Comparison of ENCODE assay signal across 1 cellular context in the genomic region with DNA sequence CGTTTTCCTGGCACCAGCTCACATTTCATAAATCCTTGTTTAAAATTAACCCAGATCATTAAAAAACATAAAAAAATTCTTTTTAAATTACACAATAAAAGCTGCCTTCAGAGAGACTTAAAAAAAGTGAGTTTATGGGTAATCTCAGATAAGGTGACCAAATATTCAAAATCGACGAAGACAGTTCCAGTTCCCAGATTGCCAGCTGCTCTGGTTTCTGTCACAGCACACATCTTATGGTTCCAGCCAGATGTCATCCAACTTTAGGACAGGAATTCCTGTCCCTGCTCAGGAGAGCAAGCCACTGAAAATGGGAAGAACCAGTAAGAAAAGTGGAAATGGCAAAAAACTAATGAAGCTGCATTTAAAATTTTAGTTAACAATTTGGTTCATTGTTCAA.
TF ChIP-seq lines count a peak whose summit lies in the region.

No MANE protein-coding gene starts in this region.

TF ChIP-seq in H1, 55 proteins besides CTCF, POLR2A, EP300 and RAD21:
- TF ChIP-seq CREB1 (IDR thresholded peaks at IDR 0.05) (no peak), NANOG (IDR thresholded peaks at IDR 0.05; ENCODE audit: insufficient read depth, low read depth, low read length, poor library complexity, severe bottlenecking) (no peak), SIN3A (conservative IDR thresholded peaks at IDR 0.05 in 1 of 2, IDR thresholded peaks at IDR 0.05 in 1 of 2; ENCODE audit: low read depth in 1 of 2, low read length in 2 of 2) (no peak), CHD2 (IDR thresholded peaks at IDR 0.05; ENCODE audit: low read length) (no peak), HDAC6 (IDR thresholded peaks at IDR 0.05; ENCODE audit: low read depth, low read length) (no peak), SP2 (IDR thresholded peaks at IDR 0.05; ENCODE audit: low read length) (no peak), CBX5 (IDR thresholded peaks at IDR 0.05; ENCODE audit: low read depth, low read length) (no peak)
